9 cellular contexts compared by ENCODE assay signal in genomic region chr14:36938678-36939077, GRCh38.
"Had no signal": no experiment of that assay in that cellular context is flagged by ENCODE, and none has a peak within 500 bp of the region (broad histone marks: within the 10 kb centered on the region; RNA-seq: fewer than 3 reads in every experiment).

No MANE protein-coding gene starts in this region.

- ATAC-seq: GM23338, K562 had no signal

- FAIRE-seq: H1, H54, K562 had no signal

- H3K27ac ChIP-seq: HL-60 had no signal

- H2AFZ ChIP-seq: GM23338 had no signal

- H3K4me2 ChIP-seq: GM23338 had no signal

- DNase-seq: H9, HCEC 1CT, HFFc6, IMR-90 had no signal

- H3K4me3 ChIP-seq: GM23338, K562 had no signal
